ENCODE assay signal across 41 cellular contexts in the genomic region with DNA sequence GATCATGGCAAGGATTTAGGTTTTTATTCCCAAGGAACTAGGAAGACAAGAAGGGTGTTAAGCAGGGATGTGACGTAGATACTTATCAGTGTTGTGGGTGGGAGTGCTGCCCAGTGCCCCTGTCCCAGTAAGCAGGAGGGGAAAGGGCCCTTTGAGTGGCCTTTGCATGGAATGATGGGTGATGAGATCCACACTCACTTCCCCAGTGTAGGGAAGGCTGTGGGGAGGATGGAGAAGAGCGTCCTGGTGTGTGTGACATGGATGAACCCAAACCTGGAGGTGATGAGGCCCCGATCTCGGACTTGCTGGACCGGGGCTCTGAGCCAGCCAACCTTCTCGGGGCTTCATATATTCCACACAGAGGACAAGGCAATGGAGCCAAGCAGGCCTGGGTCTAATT.
"Had no signal": no experiment of that assay in that cellular context is flagged by ENCODE, and none has a peak within 500 bp of the region (broad histone marks: within the 10 kb centered on the region; RNA-seq: fewer than 3 reads in every experiment).

No MANE protein-coding gene starts in this region.

- H3K4me3 ChIP-seq: adrenal gland, ascending aorta, body of pancreas, breast epithelium, cardiac muscle cell had no signal

- H3K9me3 Mint-ChIP-seq: activated naive CD4-positive, alpha-beta T cell treated with anti-CD3 and anti-CD28 coated beads for 36 hours; activated naive CD4-positive, alpha-beta T cell treated with anti-CD3 and anti-CD28 coated beads, Interleukin-2, amount 10 ng/mL, durations not matched to agents 7 days and 5 days; activated naive CD4-positive, alpha-beta T cell treated with anti-CD3 and anti-CD28 coated beads, Interleukin-2, amount 50 U/mL, for 24 hours; activated naive CD8-positive, alpha-beta T cell treated with anti-CD3 and anti-CD28 coated beads for 36 hours; activated naive CD8-positive, alpha-beta T cell treated with anti-CD3 and anti-CD28 coated beads, Interleukin-2, amount 10 ng/mL, durations not matched to agents 7 days and 5 days; activated naive CD8-positive, alpha-beta T cell treated with anti-CD3 and anti-CD28 coated beads, Interleukin-2, amount 50 U/mL, for 24 hours; activated T-cell treated with anti-CD3 and anti-CD28 coated beads, Interleukin-2, amount 50 U/mL, for 24 hours; activated T-cell treated with anti-CD3 and anti-CD28 coated beads, Interleukin-2, amount 50 U/mL, for 4 hours; activated T-cell treated with anti-CD3 and anti-CD28 coated beads, Interleukin-2, amount 50 U/mL, for 72 hours; activated T-helper 1 cell treated with anti-CD3 and anti-CD28 coated beads, Interleukin-12 subunit alpha, Interleukin-12 subunit beta, Interleukin-2, Interleukin-4 antibody, amounts not matched to agents 30 ng/mL and 10 ng/mL and 1 ng/mL, durations not matched to agents 14 hours and 24 hours and 36 hours; activated T-helper 17 cell treated with anti-CD3 and anti-CD28 coated beads, Interleukin-2, amount 50 U/mL, for 72 hours; activated T-helper 2 cell treated with anti-CD3 and anti-CD28 coated beads, Interferon-gamma antibody, Interleukin-2, Interleukin-4, amounts not matched to agents 10 μg/mL and 5 μg/mL and 100 μg/mL, durations not matched to agents 14 hours and 24 hours and 36 hours; central memory CD8-positive, alpha-beta T cell had no signal

- H3K36me3 Mint-ChIP-seq: activated naive CD4-positive, alpha-beta T cell treated with anti-CD3 and anti-CD28 coated beads, Interleukin-2, amount 10 ng/mL, durations not matched to agents 7 days and 5 days; activated naive CD4-positive, alpha-beta T cell treated with anti-CD3 and anti-CD28 coated beads, Interleukin-2, amount 50 U/mL, for 24 hours; activated naive CD4-positive, alpha-beta T cell treated with anti-CD3 and anti-CD28 coated beads, Interleukin-2, amount 50 U/mL, for 72 hours; activated naive CD8-positive, alpha-beta T cell; activated naive CD8-positive, alpha-beta T cell treated with anti-CD3 and anti-CD28 coated beads for 36 hours; activated naive CD8-positive, alpha-beta T cell treated with anti-CD3 and anti-CD28 coated beads, Interleukin-2, amount 10 ng/mL, durations not matched to agents 7 days and 5 days; brain had no signal

- H3K27ac ChIP-seq: adrenal gland, ascending aorta, body of pancreas, brain microvascular endothelial cell, breast epithelium, cardiac muscle cell had no signal

- H3K27ac Mint-ChIP-seq: activated naive CD4-positive, alpha-beta T cell treated with anti-CD3 and anti-CD28 coated beads for 36 hours; activated naive CD4-positive, alpha-beta T cell treated with anti-CD3 and anti-CD28 coated beads, Interleukin-2, amount 10 ng/mL, durations not matched to agents 7 days and 5 days; activated naive CD4-positive, alpha-beta T cell treated with anti-CD3 and anti-CD28 coated beads, Interleukin-2, amount 50 U/mL, for 24 hours; activated naive CD4-positive, alpha-beta T cell treated with anti-CD3 and anti-CD28 coated beads, Interleukin-2, amount 50 U/mL, for 72 hours; activated naive CD8-positive, alpha-beta T cell; activated naive CD8-positive, alpha-beta T cell treated with anti-CD3 and anti-CD28 coated beads for 36 hours; activated naive CD8-positive, alpha-beta T cell treated with anti-CD3 and anti-CD28 coated beads, Interleukin-2, amount 10 ng/mL, durations not matched to agents 7 days and 5 days; activated naive CD8-positive, alpha-beta T cell treated with anti-CD3 and anti-CD28 coated beads, Interleukin-2, amount 50 U/mL, for 24 hours; activated T-cell treated with anti-CD3 and anti-CD28 coated beads, Interleukin-2, amount 50 U/mL, for 24 hours; activated T-cell treated with anti-CD3 and anti-CD28 coated beads, Interleukin-2, amount 50 U/mL, for 72 hours; activated T-helper 1 cell treated with anti-CD3 and anti-CD28 coated beads, Interleukin-12 subunit alpha, Interleukin-12 subunit beta, Interleukin-2, Interleukin-4 antibody, amounts not matched to agents 30 ng/mL and 10 ng/mL and 1 ng/mL, durations not matched to agents 14 hours and 24 hours and 36 hours; activated T-helper 17 cell treated with anti-CD3 and anti-CD28 coated beads, Interleukin-2, amount 50 U/mL, for 72 hours; activated T-helper 2 cell treated with anti-CD3 and anti-CD28 coated beads, Interferon-gamma antibody, Interleukin-2, Interleukin-4, amounts not matched to agents 10 μg/mL and 5 μg/mL and 100 μg/mL, durations not matched to agents 14 hours and 24 hours and 36 hours had no signal

- H3K9me3 ChIP-seq: adrenal gland, ascending aorta, body of pancreas, breast epithelium had no signal

- FAIRE-seq: astrocyte, bronchial epithelial cell had no signal

- H3K27me3 Mint-ChIP-seq: activated naive CD4-positive, alpha-beta T cell treated with anti-CD3 and anti-CD28 coated beads, Interleukin-2, amount 10 ng/mL, durations not matched to agents 7 days and 5 days; activated naive CD8-positive, alpha-beta T cell treated with anti-CD3 and anti-CD28 coated beads for 36 hours; activated naive CD8-positive, alpha-beta T cell treated with anti-CD3 and anti-CD28 coated beads, Interleukin-2, amount 50 U/mL, for 24 hours; brain had no signal

- H3K27me3 ChIP-seq: adrenal gland, ascending aorta, body of pancreas, brain microvascular endothelial cell, breast epithelium, cardiac muscle cell had no signal

- H3K4me1 Mint-ChIP-seq: activated naive CD4-positive, alpha-beta T cell treated with anti-CD3 and anti-CD28 coated beads, Interleukin-2, amount 10 ng/mL, durations not matched to agents 7 days and 5 days; activated naive CD4-positive, alpha-beta T cell treated with anti-CD3 and anti-CD28 coated beads, Interleukin-2, amount 50 U/mL, for 24 hours; activated naive CD8-positive, alpha-beta T cell treated with anti-CD3 and anti-CD28 coated beads for 36 hours; activated naive CD8-positive, alpha-beta T cell treated with anti-CD3 and anti-CD28 coated beads, Interleukin-2, amount 10 ng/mL, durations not matched to agents 7 days and 5 days; activated naive CD8-positive, alpha-beta T cell treated with anti-CD3 and anti-CD28 coated beads, Interleukin-2, amount 50 U/mL, for 24 hours; activated T-helper 17 cell treated with anti-CD3 and anti-CD28 coated beads, Interleukin-2, amount 50 U/mL, for 72 hours; central memory CD8-positive, alpha-beta T cell had no signal

- H3K4me3 Mint-ChIP-seq: activated naive CD4-positive, alpha-beta T cell treated with anti-CD3 and anti-CD28 coated beads for 36 hours; activated naive CD4-positive, alpha-beta T cell treated with anti-CD3 and anti-CD28 coated beads, Interleukin-2, amount 10 ng/mL, durations not matched to agents 7 days and 5 days; activated naive CD4-positive, alpha-beta T cell treated with anti-CD3 and anti-CD28 coated beads, Interleukin-2, amount 50 U/mL, for 24 hours; activated naive CD8-positive, alpha-beta T cell; activated naive CD8-positive, alpha-beta T cell treated with anti-CD3 and anti-CD28 coated beads for 36 hours; activated naive CD8-positive, alpha-beta T cell treated with anti-CD3 and anti-CD28 coated beads, Interleukin-2, amount 10 ng/mL, durations not matched to agents 7 days and 5 days; activated naive CD8-positive, alpha-beta T cell treated with anti-CD3 and anti-CD28 coated beads, Interleukin-2, amount 50 U/mL, for 24 hours; activated T-cell treated with anti-CD3 and anti-CD28 coated beads, Interleukin-2, amount 50 U/mL, for 24 hours; activated T-cell treated with anti-CD3 and anti-CD28 coated beads, Interleukin-2, amount 50 U/mL, for 4 hours; activated T-cell treated with anti-CD3 and anti-CD28 coated beads, Interleukin-2, amount 50 U/mL, for 72 hours; activated T-helper 1 cell treated with anti-CD3 and anti-CD28 coated beads, Interleukin-12 subunit alpha, Interleukin-12 subunit beta, Interleukin-2, Interleukin-4 antibody, amounts not matched to agents 30 ng/mL and 10 ng/mL and 1 ng/mL, durations not matched to agents 14 hours and 24 hours and 36 hours; activated T-helper 17 cell treated with anti-CD3 and anti-CD28 coated beads, Interleukin-2, amount 50 U/mL, for 72 hours; brain; central memory CD8-positive, alpha-beta T cell had no signal

- ATAC-seq: activated naive CD4-positive, alpha-beta T cell treated with anti-CD3 and anti-CD28 coated beads, Interleukin-2, amount 50 U/mL, for 72 hours; activated naive CD8-positive, alpha-beta T cell treated with anti-CD3 and anti-CD28 coated beads, Interleukin-2, amount 50 U/mL, for 24 hours; activated T-cell treated with anti-CD3 and anti-CD28 coated beads, Interleukin-2, amount 50 U/mL, for 4 hours; activated T-cell treated with anti-CD3 and anti-CD28 coated beads, Interleukin-2, amount 50 U/mL, for 72 hours; activated T-helper 17 cell treated with anti-CD3 and anti-CD28 coated beads, Interleukin-2, amount 50 U/mL, for 72 hours; body of pancreas had no signal

- H3K36me3 ChIP-seq: adrenal gland, ascending aorta, brain microvascular endothelial cell, breast epithelium, cardiac muscle cell had no signal

- H3K4me1 ChIP-seq: adrenal gland, ascending aorta, body of pancreas, breast epithelium had no signal

- DNase-seq: activated effector memory CD4-positive, alpha-beta T cell treated with anti-CD3 and anti-CD28 coated beads, Interleukin-2, amount 50 U/mL, for 16 hours; activated effector memory CD4-positive, alpha-beta T cell treated with Interleukin-2 at 50 U/mL for 16 hours; activated gamma-delta T cell; activated gamma-delta T cell treated with Interleukin-2 at 50 U/mL for 16 hours; activated naive CD4-positive, alpha-beta T cell; activated naive CD4-positive, alpha-beta T cell treated with anti-CD3 and anti-CD28 coated beads for 36 hours; activated naive CD4-positive, alpha-beta T cell treated with anti-CD3 and anti-CD28 coated beads, Interleukin-2, amount 10 ng/mL, durations not matched to agents 7 days and 5 days; activated naive CD4-positive, alpha-beta T cell treated with anti-CD3 and anti-CD28 coated beads, Interleukin-2, amount 50 U/mL, for 16 hours; activated naive CD4-positive, alpha-beta T cell treated with Interleukin-2 at 50 U/mL for 16 hours; activated naive CD8-positive, alpha-beta T cell treated with anti-CD3 and anti-CD28 coated beads for 36 hours; activated naive CD8-positive, alpha-beta T cell treated with anti-CD3 and anti-CD28 coated beads, Interleukin-2, amount 10 ng/mL, durations not matched to agents 7 days and 5 days; activated naive CD8-positive, alpha-beta T cell treated with anti-CD3 and anti-CD28 coated beads, Interleukin-2, amount 50 U/mL, for 24 hours; activated T-cell treated with anti-CD3 and anti-CD28 coated beads for 4 hours; activated T-cell treated with anti-CD3 and anti-CD28 coated beads, Interleukin-2, amount 50 U/mL, for 1 hour; activated T-cell treated with anti-CD3 and anti-CD28 coated beads, Interleukin-2, amount 50 U/mL, for 24 hours; activated T-cell treated with anti-CD3 and anti-CD28 coated beads, Interleukin-2, amount 50 U/mL, for 4 hours; activated T-cell treated with anti-CD3 and anti-CD28 coated beads, Interleukin-2, amount 50 U/mL, for 48 hours; activated T-cell treated with anti-CD3 and anti-CD28 coated beads, Interleukin-2, amount 50 U/mL, for 72 hours; adrenal gland; amniotic stem cell; amygdala; anterior cingulate cortex; aorta; body of pancreas; brain microvascular endothelial cell; caudate nucleus; central memory CD4-positive, alpha-beta T cell; cerebellar nuclear complex had no signal
